ENCODE assay signal across 28 cellular contexts in genomic region chr3:129845956-129846355, GRCh38. TPM values are rescaled to one million over a fixed set of nuclear protein-coding genes. Genes with fewer than 3 reads are reported as not detected.
DNase-seq lines count a peak whose midpoint lies in the region; ATAC-seq, FAIRE-seq and TF ChIP-seq lines count a peak whose summit lies in the region.
"Had no signal": no experiment of that assay in that cellular context is flagged by ENCODE, and none has a peak within 500 bp of the region (broad histone marks: within the 10 kb centered on the region; RNA-seq: fewer than 3 reads in every experiment).

No MANE protein-coding gene starts in this region.

- H3K27ac Mint-ChIP-seq in activated naive CD4-positive, alpha-beta T cell treated with anti-CD3 and anti-CD28 coated beads, Interleukin-2, amount 50 U/mL, for 72 hours: peak overlapping the region; percentile 29
- no peak overlapping the region for H3K27ac Mint-ChIP-seq in activated naive CD4-positive, alpha-beta T cell treated with anti-CD3 and anti-CD28 coated beads, Interleukin-2, amount 10 ng/mL, durations not matched to agents 7 days and 5 days
- no peak overlapping the region for H3K27ac Mint-ChIP-seq in neural progenitor cell

- H3K36me3 ChIP-seq in OCI-LY1 (ENCODE audit: insufficient read depth, low read length) (peaks cover 66% of the 10 kb centered on the region), neural progenitor cell (peaks cover 20% of the 10 kb centered on the region)
- H3K36me3 ChIP-seq: HAP-1 had no signal

- H3K9ac ChIP-seq in OCI-LY1 (ENCODE audit: low read length) (no peak overlapping the region), neural progenitor cell (no peak overlapping the region)

- H3K4me2 ChIP-seq in OCI-LY1 (ENCODE audit: low read length) (no peak overlapping the region), neural progenitor cell (no peak overlapping the region)

- H3K79me2 ChIP-seq in OCI-LY1 (ENCODE audit: insufficient read depth, low read length) (peaks cover 4% of the 10 kb centered on the region; the same call in 1 of the 2 replicates), neural progenitor cell (ENCODE audit: low read depth) (peaks cover 90% of the 10 kb centered on the region)

- TF ChIP-seq CTCF in OCI-LY1 (IDR thresholded peaks at IDR 0.05; ENCODE audit: low read length): no peak
- no peak for TF ChIP-seq CTCF in epithelial cell of esophagus (IDR thresholded peaks at IDR 0.05; ENCODE audit: insufficient read depth, low read depth, low read length, missing control alignments)
- TF ChIP-seq CTCF in neural progenitor cell (IDR thresholded peaks at IDR 0.05): no peak

- H3K9me2 ChIP-seq in OCI-LY1 (ENCODE audit: low read depth, low read length): no peaks in the 10 kb centered on the region

- ATAC-seq in activated naive CD4-positive, alpha-beta T cell treated with anti-CD3 and anti-CD28 coated beads, Interleukin-2, amount 50 U/mL, for 72 hours: no peak
- ATAC-seq in GM18498 (IDR thresholded peaks at IDR 0.05; ENCODE audit: unreplicated experiment): no peak

- H3K9me3 ChIP-seq in OCI-LY1 (ENCODE audit: low read length): peaks cover 9% of the 10 kb centered on the region
- H3K9me3 ChIP-seq in neural progenitor cell (ENCODE audit: low read depth): no peaks in the 10 kb centered on the region
- H3K9me3 ChIP-seq: psoas muscle, tibial artery had no signal

- no peak for FAIRE-seq in urothelium cell line (lab: Jason Lieb, UNC)

- H4K20me1 ChIP-seq in OCI-LY1 (ENCODE audit: insufficient read depth, low read length) (no peaks in the 10 kb centered on the region), neural progenitor cell (ENCODE audit: low read depth) (no peaks in the 10 kb centered on the region)

- H3K4me1 ChIP-seq in OCI-LY1 (ENCODE audit: insufficient read depth, low read length, severe bottlenecking): no peaks in the 10 kb centered on the region
- H3K4me1 ChIP-seq in neural progenitor cell: no peaks in the 10 kb centered on the region

- peak overlapping the region; percentile 31 for H3K27ac ChIP-seq in OCI-LY1 (ENCODE audit: low read depth, low read length, poor library complexity, severe bottlenecking)
- H3K27ac ChIP-seq in neural progenitor cell: no peak overlapping the region
- H3K27ac ChIP-seq: coronary artery, psoas muscle, stomach, tibial artery had no signal

- H3F3A ChIP-seq in OCI-LY1 (ENCODE audit: insufficient read depth, low read length) (no peaks in the 10 kb centered on the region), neural progenitor cell (ENCODE audit: low read depth) (peaks cover 3% of the 10 kb centered on the region)

- no peaks in the 10 kb centered on the region for H3K4me1 Mint-ChIP-seq in activated naive CD4-positive, alpha-beta T cell treated with anti-CD3 and anti-CD28 coated beads, Interleukin-2, amount 10 ng/mL, durations not matched to agents 7 days and 5 days
- peaks cover 3% of the 10 kb centered on the region for H3K4me1 Mint-ChIP-seq in neural progenitor cell

- H3K4me3 Mint-ChIP-seq in activated naive CD4-positive, alpha-beta T cell treated with anti-CD3 and anti-CD28 coated beads, Interleukin-2, amount 10 ng/mL, durations not matched to agents 7 days and 5 days: no peak overlapping the region
- no peak overlapping the region for H3K4me3 Mint-ChIP-seq in neural progenitor cell
- H3K4me3 Mint-ChIP-seq: CD8-positive, alpha-beta memory T cell had no signal

- H3K36me3 Mint-ChIP-seq in activated naive CD4-positive, alpha-beta T cell treated with anti-CD3 and anti-CD28 coated beads, Interleukin-2, amount 50 U/mL, for 72 hours: peaks cover 19 to 34% of the 10 kb centered on the region in 2 donors
- H3K36me3 Mint-ChIP-seq in activated naive CD4-positive, alpha-beta T cell treated with anti-CD3 and anti-CD28 coated beads, Interleukin-2, amount 10 ng/mL, durations not matched to agents 7 days and 5 days: peaks cover 28% of the 10 kb centered on the region
- peaks cover 51% of the 10 kb centered on the region for H3K36me3 Mint-ChIP-seq in neural progenitor cell

- CTCF ChIA-PET in activated naive CD4-positive, alpha-beta T cell treated with anti-CD3 and anti-CD28 coated beads, Interleukin-2, amount 10 ng/mL, durations not matched to agents 7 days and 5 days (lab: Charles Lee): no interaction called here

- no peaks in the 10 kb centered on the region for H3K27me3 ChIP-seq in OCI-LY1 (ENCODE audit: insufficient read depth, low read length)
- H3K27me3 ChIP-seq in neural progenitor cell: no peaks in the 10 kb centered on the region
- H3K27me3 ChIP-seq: stomach, tibial artery had no signal

- H3K27me3 Mint-ChIP-seq in activated naive CD4-positive, alpha-beta T cell treated with anti-CD3 and anti-CD28 coated beads, Interleukin-2, amount 10 ng/mL, durations not matched to agents 7 days and 5 days: no peaks in the 10 kb centered on the region
- H3K27me3 Mint-ChIP-seq in neural progenitor cell (ENCODE audit: insufficient read depth, low read depth): peaks cover 2% of the 10 kb centered on the region
- H3K27me3 Mint-ChIP-seq: CD8-positive, alpha-beta memory T cell had no signal

- H3K9me3 Mint-ChIP-seq in activated naive CD4-positive, alpha-beta T cell treated with anti-CD3 and anti-CD28 coated beads, Interleukin-2, amount 50 U/mL, for 72 hours: peaks cover under 1 to 6% of the 10 kb centered on the region in 2 donors
- peaks cover 8% of the 10 kb centered on the region for H3K9me3 Mint-ChIP-seq in activated naive CD4-positive, alpha-beta T cell treated with anti-CD3 and anti-CD28 coated beads, Interleukin-2, amount 10 ng/mL, durations not matched to agents 7 days and 5 days
- H3K9me3 Mint-ChIP-seq in neural progenitor cell: peaks cover 32% of the 10 kb centered on the region

- no peak for DNase-seq in activated naive CD4-positive, alpha-beta T cell treated with anti-CD3 and anti-CD28 coated beads, Interleukin-2, amount 50 U/mL, for 72 hours (ENCODE audit: low spot score in 2 of 2)
- DNase-seq in activated naive CD4-positive, alpha-beta T cell treated with anti-CD3 and anti-CD28 coated beads, Interleukin-2, amount 10 ng/mL, durations not matched to agents 7 days and 5 days: no peak
- DNase-seq in epithelial cell of esophagus (ENCODE audit: low read depth) (peak; percentile 8), urothelium cell line (ENCODE audit: low spot score) (peak; percentile 36), NCI-H1417 (lab: John Stamatoyannopoulos, UW) (no peak), neural progenitor cell (ENCODE audit: low spot score) (no peak)
- DNase-seq: 8988T; activated CD4-positive, alpha-beta T cell treated with anti-CD3 and anti-CD28 coated beads for 4 hours; activated CD8-positive, alpha-beta memory T cell treated with anti-CD3 and anti-CD28 coated beads for 24 hours; activated gamma-delta T cell treated with Interleukin-2 at 50 U/mL for 16 hours; activated T-cell treated with anti-CD3 and anti-CD28 coated beads, Interleukin-2, amount 50 U/mL, for 1 hour; AML-193; CD8-positive, alpha-beta memory T cell; GF-D8; head of caudate nucleus; kidney glomerular epithelial cell; MM.1S; NCI-H1436; NCI-H446 treated with DMSO at 0.1 percent for 48 hours; psoas muscle; SHP77 treated with DMSO at 0.1 percent for 48 hours; stomach; tibial artery had no signal

- no peak overlapping the region for H2AFZ ChIP-seq in OCI-LY1 (ENCODE audit: low read length)
- H2AFZ ChIP-seq in neural progenitor cell (replicated peaks): no peak overlapping the region

- H3K4me3 ChIP-seq in OCI-LY1 (ENCODE audit: low read depth, low read length, poor library complexity, severe bottlenecking) (no peak overlapping the region), epithelial cell of esophagus (ENCODE audit: low read length) (no peak overlapping the region), neural progenitor cell (no peak overlapping the region)
- H3K4me3 ChIP-seq: coronary artery, HAP-1, lung, psoas muscle, stomach, tibial artery had no signal

RNA-seq across cellular contexts. Expression of gene TMCC1, which starts 47.6 kb away (rescaled TPM):
- total RNA-seq in activated naive CD4-positive, alpha-beta T cell treated with anti-CD3 and anti-CD28 coated beads, Interleukin-2, amount 50 U/mL, for 72 hours: 10 to 100 TPM; 13.4 to 13.6 TPM
- total RNA-seq in neural progenitor cell (ENCODE audit: low replicate concordance): 26.2 and 29.8 TPM in 2 replicates

Comparison
In these comparisons a context has a peak if more than half of its experiments do, and no peak if none do; other contexts are left out.
1. H3K27ac Mint-ChIP-seq: peak in activated naive CD4-positive, alpha-beta T cell treated with anti-CD3 and anti-CD28 coated beads, Interleukin-2, amount 50 U/mL, for 72 hours (2 of 2); none in activated naive CD4-positive, alpha-beta T cell treated with anti-CD3 and anti-CD28 coated beads, Interleukin-2, amount 10 ng/mL, durations not matched to agents 7 days and 5 days (single experiment) and neural progenitor cell (single experiment).
2. DNase-seq: peak in epithelial cell of esophagus (single experiment) and urothelium cell line (single experiment); none in activated naive CD4-positive, alpha-beta T cell treated with anti-CD3 and anti-CD28 coated beads, Interleukin-2, amount 50 U/mL, for 72 hours (0 of 2), activated naive CD4-positive, alpha-beta T cell treated with anti-CD3 and anti-CD28 coated beads, Interleukin-2, amount 10 ng/mL, durations not matched to agents 7 days and 5 days (single experiment), NCI-H1417 (0 of 3) and neural progenitor cell (single experiment).